In genomic region chr19:28841531-28841930, GRCh38 we compare ENCODE assay signal across 1 cellular context.
TF ChIP-seq lines count a peak whose summit lies in the region.

No MANE protein-coding gene starts in this region.

TF ChIP-seq in H1, 55 proteins besides CTCF, POLR2A, EP300 and RAD21 (continued from another document):
- TF ChIP-seq ATF3 (IDR thresholded peaks at IDR 0.05; ENCODE audit: insufficient read depth, low read depth, low read length) = no peak
- no peak for TF ChIP-seq SUZ12 (IDR thresholded peaks at IDR 0.05; ENCODE audit: low read length)
- no peak for TF ChIP-seq MAFK (IDR thresholded peaks at IDR 0.05; ENCODE audit: low read depth, low read length)
- TF ChIP-seq POLR2AphosphoS5 (IDR thresholded peaks at IDR 0.05; ENCODE audit: low read depth, low read length) = no peak
- no peak for TF ChIP-seq CBX8 (IDR thresholded peaks at IDR 0.05; ENCODE audit: borderline replicate concordance, low read depth, low read length)
- no peak for TF ChIP-seq SP1 (IDR thresholded peaks at IDR 0.05; ENCODE audit: low read depth, low read length)
- TF ChIP-seq SIN3A (conservative IDR thresholded peaks at IDR 0.05 in 1 of 2, IDR thresholded peaks at IDR 0.05 in 1 of 2; ENCODE audit: low read depth in 1 of 2, low read length in 2 of 2) = no peak
